ENCODE assay signal across 21 cellular contexts in genomic region chr20:55271370-55271769, GRCh38.
"Had no signal": no experiment of that assay in that cellular context is flagged by ENCODE, and none has a peak within 500 bp of the region (broad histone marks: within the 10 kb centered on the region; RNA-seq: fewer than 3 reads in every experiment).

No MANE protein-coding gene starts in this region.

- H3K27me3 ChIP-seq: esophagus muscularis mucosa, foreskin keratinocyte, sigmoid colon, stomach, transverse colon had no signal

- H3K4me1 ChIP-seq: esophagus muscularis mucosa, foreskin keratinocyte, parathyroid adenoma, prostate gland, sigmoid colon, stomach, transverse colon had no signal

- ATAC-seq: effector memory CD8-positive, alpha-beta T cell; foreskin keratinocyte; naive thymus-derived CD4-positive, alpha-beta T cell; stimulated activated naive B cell treated with anti-CD40 and anti-IgM and Interleukin-4, amounts not matched to agents 10 μg/mL and 1 μg/mL and 100 μg/mL, for 72 hours had no signal

- H3K4me3 ChIP-seq: esophagus muscularis mucosa, prostate gland, sigmoid colon, skin epidermis, stomach, thoracic aorta, transverse colon had no signal

- H3K79me2 ChIP-seq: parathyroid adenoma had no signal

- H3K36me3 ChIP-seq: esophagus muscularis mucosa, prostate gland, sigmoid colon, stomach, thoracic aorta, transverse colon had no signal

- H3K27ac ChIP-seq: epithelial cell of prostate, esophagus muscularis mucosa, foreskin keratinocyte, parathyroid adenoma, prostate gland, sigmoid colon, skin epidermis, stomach, thoracic aorta, transverse colon had no signal

- DNase-seq: effector memory CD8-positive, alpha-beta T cell; foreskin keratinocyte; head of caudate nucleus; hypothalamus; mammary epithelial cell; naive thymus-derived CD4-positive, alpha-beta T cell; nephron progenitor cell; sigmoid colon; stimulated activated CD4-positive, alpha-beta T cell treated with anti-CD3 and anti-CD28 coated beads, Interleukin-2, amount 100 ng/mL, for 24 hours; stimulated activated CD4-positive, alpha-beta T cell treated with anti-CD3 and anti-CD28 coated beads, Interleukin-4, amount 100 ng/mL, for 4 hours; stimulated activated naive B cell treated with anti-CD40 and anti-IgM and Interleukin-4, amounts not matched to agents 10 μg/mL and 1 μg/mL and 100 μg/mL, for 72 hours; stomach; substantia nigra; transverse colon had no signal

- H3K9ac ChIP-seq: parathyroid adenoma had no signal

- H3K9me3 ChIP-seq: esophagus muscularis mucosa, prostate gland, sigmoid colon, thoracic aorta, transverse colon had no signal

- H2AFZ ChIP-seq: parathyroid adenoma had no signal

- FAIRE-seq: islet of Langerhans had no signal
